28 cellular contexts compared by ENCODE assay signal in genomic region chr11:128045094-128045725, GRCh38.
DNase-seq lines count a peak whose midpoint lies in the region; ATAC-seq and TF ChIP-seq lines count a peak whose summit lies in the region.
"Had no signal": no experiment of that assay in that cellular context is flagged by ENCODE, and none has a peak within 500 bp of the region (broad histone marks: within the 10 kb centered on the region; RNA-seq: fewer than 3 reads in every experiment).

No MANE protein-coding gene starts in this region.

- peaks cover 0 to under 1% (median 0%) of the 10 kb centered on the region in 3 donors for H3K4me1 ChIP-seq in esophagus squamous epithelium
- H3K4me1 ChIP-seq in SJCRH30, result peaks cover 6% of the 10 kb centered on the region
- H3K4me1 ChIP-seq: adrenal gland, prostate gland had no signal

- H3K27ac Mint-ChIP-seq in natural killer cell, result peak overlapping the region; percentile 39 to 78
- H3K27ac Mint-ChIP-seq: memory B cell; T-helper 1 cell treated with Interleukin-12 subunit alpha and Interleukin-12 subunit beta and Interleukin-4 antibody, amounts not matched to agents 30 μg/mL and 1 μg/mL, for 36 hours had no signal

- no peaks in the 10 kb centered on the region for H3K36me3 Mint-ChIP-seq in natural killer cell
- H3K36me3 Mint-ChIP-seq: memory B cell had no signal

- ATAC-seq in natural killer cell (peak; percentile 52 to 75 (median 52)), GM21423 (IDR thresholded peaks at IDR 0.05; ENCODE audit: unreplicated experiment) (no peak)
- ATAC-seq: sciatic nerve; stimulated activated naive CD8-positive, alpha-beta T cell treated with anti-CD3 and anti-CD28 coated beads, Interleukin-15, Interleukin-2, amounts not matched to agents 100 U/mL and 50 U/mL, for 24 hours had no signal

- intact Hi-C loops in natural killer cell (cut with micrococcal nuclease) (no loop called here), esophagus squamous epithelium (cut with DNase I) (no loop called here)

- H3K27me3 Mint-ChIP-seq in natural killer cell (ENCODE audit: low read depth in 2 of 2), result no peaks in the 10 kb centered on the region

- no peak for TF ChIP-seq CTCF in NB4 (IDR thresholded peaks at IDR 0.05; ENCODE audit: low read depth, low read length)
- no peak for TF ChIP-seq CTCF in choroid plexus epithelial cell (conservative IDR thresholded peaks at IDR 0.05; ENCODE audit: low read depth, low read length)
- TF ChIP-seq CTCF in natural killer cell (IDR thresholded peaks at IDR 0.05), result no peak
- no peak for TF ChIP-seq CTCF in esophagus squamous epithelium (IDR thresholded peaks at IDR 0.05)

- H3K36me3 ChIP-seq in esophagus squamous epithelium (no peaks in the 10 kb centered on the region), SJCRH30 (no peaks in the 10 kb centered on the region)
- H3K36me3 ChIP-seq: adrenal gland; BLaER1 treated with 17β-estradiol and CSF1 and Interleukin-3, amounts not matched to agents 10 nM and 100 nM; brain microvascular endothelial cell; prostate gland had no signal

- H3K27me3 ChIP-seq in esophagus squamous epithelium, result peaks cover 0 to 6% (median 0%) of the 10 kb centered on the region in 4 donors
- no peaks in the 10 kb centered on the region for H3K27me3 ChIP-seq in SJCRH30
- H3K27me3 ChIP-seq: adrenal gland; BLaER1 treated with 17β-estradiol and CSF1 and Interleukin-3, amounts not matched to agents 10 nM and 100 nM; brain microvascular endothelial cell had no signal

- DNase-seq in GF-D8 (lab: John Stamatoyannopoulos, UW) (peak; percentile 45), NB4 (ENCODE audit: low read depth) (peak; percentile 55), choroid plexus epithelial cell (ENCODE audit: low read depth) (peak; percentile 78), natural killer cell (no peak), esophagus squamous epithelium (lab: John Stamatoyannopoulos, UW) (no peak), SJCRH30 (no peak)
- DNase-seq: activated gamma-delta T cell; activated T-cell treated with anti-CD3 and anti-CD28 coated beads, Interleukin-2, amount 50 U/mL, for 1 hour; adrenal gland; brain microvascular endothelial cell; COR-L47; DMS53; effector CD8-positive, alpha-beta T cell; erythroblast; foreskin melanocyte; H7; NCI-H1417; NCI-H2081 treated with DMSO at 0.1 percent for 48 hours; NCI-H345; OCI-M1; stimulated activated naive CD8-positive, alpha-beta T cell treated with anti-CD3 and anti-CD28 coated beads, Interleukin-15, Interleukin-2, amounts not matched to agents 100 U/mL and 50 U/mL, for 24 hours had no signal

- H3K9me3 ChIP-seq in esophagus squamous epithelium (no peaks in the 10 kb centered on the region), SJCRH30 (replicated peaks) (no peaks in the 10 kb centered on the region)
- H3K9me3 ChIP-seq: adrenal gland, prostate gland had no signal

- 26 to 41% methylated on average over 4 of the region's 4 CpGs for WGBS in esophagus squamous epithelium, 2 donors

- H3K4me3 Mint-ChIP-seq in natural killer cell, result peak overlapping the region; percentile 64
- H3K4me3 Mint-ChIP-seq: memory B cell; T-helper 1 cell treated with Interleukin-12 subunit alpha and Interleukin-12 subunit beta and Interleukin-4 antibody, amounts not matched to agents 30 μg/mL and 1 μg/mL, for 36 hours had no signal

- TF ChIP-seq POLR2A in NB4 (IDR thresholded peaks at IDR 0.05; ENCODE audit: extremely low read depth, insufficient read length) (no peak), esophagus squamous epithelium (IDR thresholded peaks at IDR 0.05) (no peak)

- H3K27ac ChIP-seq in esophagus squamous epithelium, result no peak overlapping the region
- no peak overlapping the region for H3K27ac ChIP-seq in SJCRH30
- H3K27ac ChIP-seq: adrenal gland; BLaER1 treated with 17β-estradiol and CSF1 and Interleukin-3, amounts not matched to agents 10 nM and 100 nM; brain microvascular endothelial cell; prostate gland; SK-N-MC had no signal

- H3K4me1 Mint-ChIP-seq in natural killer cell, result peaks cover 57 to 68% of the 10 kb centered on the region in 2 donors

- H3K9me3 Mint-ChIP-seq in natural killer cell, result no peaks in the 10 kb centered on the region
- H3K9me3 Mint-ChIP-seq: memory B cell; T-helper 1 cell treated with Interleukin-12 subunit alpha and Interleukin-12 subunit beta and Interleukin-4 antibody, amounts not matched to agents 30 μg/mL and 1 μg/mL, for 36 hours had no signal

- H3K4me3 ChIP-seq in NB4 (ENCODE audit: low read depth, low read length), result no peak overlapping the region
- no peak overlapping the region for H3K4me3 ChIP-seq in choroid plexus epithelial cell (ENCODE audit: low read depth, low read length)
- no peak overlapping the region for H3K4me3 ChIP-seq in esophagus squamous epithelium
- no peak overlapping the region for H3K4me3 ChIP-seq in SJCRH30
- H3K4me3 ChIP-seq: adrenal gland; BLaER1 treated with 17β-estradiol and CSF1 and Interleukin-3, amounts not matched to agents 10 nM and 100 nM; prostate gland; SK-N-MC had no signal

Comparison
In these comparisons a context has a peak if more than half of its experiments do, and no peak if none do; other contexts are left out.
1. DNase-seq: peak in GF-D8 (single experiment), NB4 (single experiment) and choroid plexus epithelial cell (single experiment); none in natural killer cell (single experiment), esophagus squamous epithelium (single experiment) and SJCRH30 (0 of 2).